In genomic region chr15:101149864-101150722, GRCh38 we compare ENCODE assay signal across 29 cellular contexts.
DNase-seq lines count a peak whose midpoint lies in the region; ATAC-seq and TF ChIP-seq lines count a peak whose summit lies in the region.
"Had no signal": no experiment of that assay in that cellular context is flagged by ENCODE, and none has a peak within 500 bp of the region (broad histone marks: within the 10 kb centered on the region; RNA-seq: fewer than 3 reads in every experiment).

No MANE protein-coding gene starts in this region.

- DNase-seq in activated effector memory CD4-positive, alpha-beta T cell treated with anti-CD3 and anti-CD28 coated beads, Interleukin-2, amount 50 U/mL, for 16 hours = peak; percentile 14
- no peak for DNase-seq in activated effector memory CD4-positive, alpha-beta T cell treated with Interleukin-2 at 50 U/mL for 16 hours
- peak; percentile 66 for DNase-seq in RWPE2 (ENCODE audit: low spot score)
- DNase-seq in lower lobe of right lung = peak; percentile 42
- DNase-seq in spleen = peak; percentile 80
- DNase-seq in pons (ENCODE audit: low spot score) = no peak
- no peak for DNase-seq in A673 (ENCODE audit: low spot score)
- DNase-seq: activated CD4-positive, CD25-positive, alpha-beta regulatory T cell; activated CD8-positive, alpha-beta memory T cell treated with anti-CD3 and anti-CD28 coated beads, Interleukin-2, amount 10 ng/mL, durations not matched to agents 7 days and 5 days; activated naive CD4-positive, alpha-beta T cell; activated T-cell treated with anti-CD3 and anti-CD28 coated beads, Interleukin-2, amount 50 U/mL, for 4 hours; AML-193; CD8-positive, alpha-beta T cell; EL; foreskin fibroblast; H9; Kasumi-1; left ventricle myocardium superior; naive thymus-derived CD8-positive, alpha-beta T cell; NCI-H446; NCI-H82; retina; stimulated activated naive CD4-positive, alpha-beta T cell; T-cell had no signal

- no peaks in the 10 kb centered on the region for H3K27me3 ChIP-seq in RWPE2 (ENCODE audit: insufficient read depth, poor library complexity, severe bottlenecking)
- H3K27me3 ChIP-seq in lower lobe of right lung (ENCODE audit: low read depth) = no peaks in the 10 kb centered on the region
- H3K27me3 ChIP-seq in spleen (replicated peaks in 1 of 7) = no peaks in the 10 kb centered on the region
- H3K27me3 ChIP-seq in A673 (replicated peaks; ENCODE audit: insufficient read depth, low read depth, low read length, poor library complexity) = no peaks in the 10 kb centered on the region
- H3K27me3 ChIP-seq: esophagus muscularis mucosa, heart left ventricle, SJSA1 had no signal

- H3K27ac ChIP-seq in RWPE2 (ENCODE audit: poor library complexity, severe bottlenecking) = peak overlapping the region; percentile 59
- no peak overlapping the region for H3K27ac ChIP-seq in lower lobe of right lung
- peak overlapping the region in 6 of 8 donors; percentile 10 to 80 (median 28) for H3K27ac ChIP-seq in spleen
- no peak overlapping the region for H3K27ac ChIP-seq in A673 (ENCODE audit: low read depth, low read length, poor library complexity, severe bottlenecking)
- H3K27ac ChIP-seq: esophagus muscularis mucosa, SJSA1 had no signal

- WGBS in spleen, 5 donors = 79 to 90% (median 82%) methylated on average over 27 of the region's 27 CpGs

- H3K9me3 ChIP-seq in RWPE2 (ENCODE audit: severe bottlenecking) (no peaks in the 10 kb centered on the region), lower lobe of right lung (no peaks in the 10 kb centered on the region), spleen (no peaks in the 10 kb centered on the region), A673 (ENCODE audit: low read depth, low read length, poor library complexity, severe bottlenecking) (no peaks in the 10 kb centered on the region)
- H3K9me3 ChIP-seq: esophagus muscularis mucosa, heart left ventricle had no signal

- CTCF ChIA-PET in A673 (lab: Charles Lee) = no interaction called here

- H3K4me1 ChIP-seq in RWPE2 (ENCODE audit: insufficient read depth, poor library complexity, severe bottlenecking) (peaks cover 11% of the 10 kb centered on the region), lower lobe of right lung (peaks cover 9% of the 10 kb centered on the region), spleen (peaks cover 4 to 48% (median 28%) of the 10 kb centered on the region in 6 donors), A673 (ENCODE audit: insufficient read depth, low read length, poor library complexity, severe bottlenecking) (peaks cover 3% of the 10 kb centered on the region)

- ATAC-seq in RWPE2 (ENCODE audit: low read depth) (no peak), lower lobe of right lung (no peak), HG03175 (IDR thresholded peaks at IDR 0.05; ENCODE audit: unreplicated experiment) (no peak)
- ATAC-seq: activated CD8-positive, alpha-beta memory T cell treated with anti-CD3 and anti-CD28 coated beads, Interleukin-2, amount 10 ng/mL, durations not matched to agents 7 days and 5 days; activated T-cell treated with anti-CD3 and anti-CD28 coated beads, Interleukin-2, amount 50 U/mL, for 4 hours; CD8-positive, alpha-beta T cell; naive thymus-derived CD8-positive, alpha-beta T cell; T-cell had no signal

- TF ChIP-seq CTCF in RWPE2 (IDR thresholded peaks at IDR 0.05; ENCODE audit: poor library complexity, severe bottlenecking) = no peak
- no peak for TF ChIP-seq CTCF in lower lobe of right lung (IDR thresholded peaks at IDR 0.05)
- peak in 1 of 11 experiments; percentile 13 for TF ChIP-seq CTCF in spleen (IDR thresholded peaks at IDR 0.05 in 8 of 11, conservative IDR thresholded peaks at IDR 0.05 in 3 of 11)
- no peak for TF ChIP-seq CTCF in A673 (conservative IDR thresholded peaks at IDR 0.05; ENCODE audit: low read depth, low read length)

- POLR2A ChIA-PET in A673 (lab: Charles Lee; ENCODE audit: low non-redundant PET) = no interaction called here

- BruUV-seq in A673 (replicated peaks; lab: Mats Ljungman, UMichigan) = no TSS peak

- H3K36me3 ChIP-seq in RWPE2 (ENCODE audit: low read depth) (no peaks in the 10 kb centered on the region), lower lobe of right lung (no peaks in the 10 kb centered on the region), spleen (no peaks in the 10 kb centered on the region), A673 (ENCODE audit: insufficient read depth, low read length, poor library complexity, severe bottlenecking) (no peaks in the 10 kb centered on the region)
- H3K36me3 ChIP-seq: esophagus muscularis mucosa, heart left ventricle, SJSA1 had no signal

- no peak for TF ChIP-seq POLR2A in spleen (IDR thresholded peaks at IDR 0.05)

- H3K4me3 ChIP-seq in RWPE2 (ENCODE audit: severe bottlenecking) (no peak overlapping the region), lower lobe of right lung (no peak overlapping the region), spleen (peak overlapping the region in 1 of 8 donors; percentile 41), A673 (ENCODE audit: low read depth, low read length, poor library complexity, severe bottlenecking) (no peak overlapping the region)
- H3K4me3 ChIP-seq: esophagus muscularis mucosa, heart left ventricle, SJSA1, skin epidermis had no signal

- intact Hi-C loops in lower lobe of right lung (cut with DNase I) (no loop called here), spleen (cut with DNase I; ENCODE audit: low total_unique reads) (no loop called here), A673 (cut with micrococcal nuclease; ENCODE audit: unreplicated experiment) (no loop called here)

Comparison
In these comparisons a context has a peak if more than half of its experiments do, and no peak if none do; other contexts are left out.
1. DNase-seq: peak in activated effector memory CD4-positive, alpha-beta T cell treated with anti-CD3 and anti-CD28 coated beads, Interleukin-2, amount 50 U/mL, for 16 hours (single experiment), RWPE2 (single experiment), lower lobe of right lung (single experiment) and spleen (single experiment); none in activated effector memory CD4-positive, alpha-beta T cell treated with Interleukin-2 at 50 U/mL for 16 hours (single experiment), pons (single experiment) and A673 (single experiment).
2. H3K27ac ChIP-seq: peak in RWPE2 (single experiment) and spleen (6 of 8); none in lower lobe of right lung (single experiment) and A673 (single experiment).